Comparison of ENCODE assay signal across 7 cellular contexts in genomic region chr1:6587261-6588005, GRCh38. TPM values are rescaled to one million over a fixed set of nuclear protein-coding genes. Genes with fewer than 3 reads are reported as not detected.
A peak's percentile ranks its signal among the peaks of the same experiment; 100 is the strongest.
DNase-seq lines count a peak whose midpoint lies in the region; ATAC-seq, FAIRE-seq and TF ChIP-seq lines count a peak whose summit lies in the region.
"Had no signal": no experiment of that assay in that cellular context is flagged by ENCODE, and none has a peak within 500 bp of the region (broad histone marks: within the 10 kb centered on the region; RNA-seq: fewer than 3 reads in every experiment).

No MANE protein-coding gene starts in this region.

- TF ChIP-seq CTCF in bronchial epithelial cell (IDR thresholded peaks at IDR 0.05; ENCODE audit: insufficient read depth, low read length, severe bottlenecking) = no peak

- intact Hi-C loops in posterior cingulate gyrus (cut with DNase I) = no loop called here

- H3K4me3 ChIP-seq in bronchial epithelial cell (ENCODE audit: low read depth, low read length) = no peak overlapping the region

- DNase-seq in NCI-H1092 treated with DMSO at 0.1 percent for 48 hours (lab: John Stamatoyannopoulos, UW) (peak; percentile 94), bronchial epithelial cell (ENCODE audit: low read depth) (peak; percentile 51), posterior cingulate gyrus (peak; percentile 59 to 95 (median 76)), SK-N-DZ (ENCODE audit: low spot score) (no peak)
- no peak for DNase-seq in stimulated activated CD4-positive, alpha-beta T cell treated with anti-CD3 and anti-CD28 coated beads, Interleukin-1b, Interleukin-23, amount 100 ng/mL, for 48 hours

- peaks cover 19% of the 10 kb centered on the region for H3K36me3 ChIP-seq in bronchial epithelial cell (ENCODE audit: control insufficient read depth, insufficient read depth, low read length)

- no peak for ATAC-seq in activated CD4-positive, CD25-positive, alpha-beta regulatory T cell treated with anti-CD3 and anti-CD28 coated beads, Interleukin-2, amount 50 U/mL, for 24 hours

- no peaks in the 10 kb centered on the region for H3K27me3 ChIP-seq in bronchial epithelial cell (ENCODE audit: control insufficient read depth, insufficient read depth, low read length)

- no peak for FAIRE-seq in bronchial epithelial cell (lab: Jason Lieb, UNC)
- FAIRE-seq: GM12891 had no signal

RNA-seq across cellular contexts. Expression of gene ZBTB48, which starts 7.6 kb away (rescaled TPM):
- total RNA-seq in bronchial epithelial cell = 18.7 and 19.7 TPM in 2 replicates
- 15.2 and 15.9 TPM in 2 replicates for polyA plus RNA-seq in SK-N-DZ (2014; cell fraction: cytosol; rRNA removed)
- 47.5 and 55.6 TPM in 2 replicates for polyA plus RNA-seq in SK-N-DZ (2014; cell fraction: nucleus; rRNA removed)

RNA-seq across cellular contexts. Expression of gene KLHL21, which starts 15.2 kb away (rescaled TPM):
- 30.2 and 38.7 TPM in 2 replicates for total RNA-seq in bronchial epithelial cell
- 20.7 and 21.6 TPM in 2 replicates for polyA plus RNA-seq in SK-N-DZ (2014; cell fraction: cytosol; rRNA removed)
- 17.5 and 18.7 TPM in 2 replicates for polyA plus RNA-seq in SK-N-DZ (2014; cell fraction: nucleus; rRNA removed)

RNA-seq across cellular contexts. Expression of gene PHF13, which starts 26.1 kb away (rescaled TPM):
- 6.1 and 9.9 TPM in 2 replicates for total RNA-seq in bronchial epithelial cell
- polyA plus RNA-seq in SK-N-DZ (2014; cell fraction: cytosol; rRNA removed) = 15.1 and 16.2 TPM in 2 replicates
- 9.7 and 12.2 TPM in 2 replicates for polyA plus RNA-seq in SK-N-DZ (2014; cell fraction: nucleus; rRNA removed)

RNA-seq across cellular contexts. Expression of gene TAS1R1, which starts 32.3 kb away (rescaled TPM):
- total RNA-seq in bronchial epithelial cell = not detected in 2 replicates
- 0.46 TPM in 1 of 2 replicates, not detected in the other for polyA plus RNA-seq in SK-N-DZ (2014; cell fraction: cytosol; rRNA removed)
- not detected in 2 replicates for polyA plus RNA-seq in SK-N-DZ (2014; cell fraction: nucleus; rRNA removed)

RNA-seq across cellular contexts. Expression of gene NOL9, which starts 33.1 kb away (rescaled TPM):
- total RNA-seq in bronchial epithelial cell = 12.3 and 14.2 TPM in 2 replicates
- 21.4 and 22.7 TPM in 2 replicates for polyA plus RNA-seq in SK-N-DZ (2014; cell fraction: cytosol; rRNA removed)
- polyA plus RNA-seq in SK-N-DZ (2014; cell fraction: nucleus; rRNA removed) = 16.5 and 23.6 TPM in 2 replicates

Comparison
In these comparisons a context has a peak if more than half of its experiments do, and no peak if none do; other contexts are left out.
1. DNase-seq: peak in NCI-H1092 treated with DMSO at 0.1 percent for 48 hours (single experiment), bronchial epithelial cell (single experiment) and posterior cingulate gyrus (10 of 10); none in SK-N-DZ (single experiment) and stimulated activated CD4-positive, alpha-beta T cell treated with anti-CD3 and anti-CD28 coated beads, Interleukin-1b, Interleukin-23, amount 100 ng/mL, for 48 hours (single experiment).